21 cellular contexts compared by ENCODE assay signal in genomic region chr17:60902399-60902798, GRCh38.
DNase-seq lines count a peak whose midpoint lies in the region; ATAC-seq and TF ChIP-seq lines count a peak whose summit lies in the region.
"Had no signal": no experiment of that assay in that cellular context is flagged by ENCODE, and none has a peak within 500 bp of the region (broad histone marks: within the 10 kb centered on the region; RNA-seq: fewer than 3 reads in every experiment).

No MANE protein-coding gene starts in this region.

- 94 to 95% methylated on average over 7 of the region's 7 CpGs for WGBS in GM23248 (ENCODE audit: low coverage in 1 of 2, low lambda C conversion rate in 2 of 2, missing lambda C conversion rate in 2 of 2), 2 experiments

- no peaks in the 10 kb centered on the region for H3K27me3 Mint-ChIP-seq in osteocyte (ENCODE audit: unreplicated experiment)

- H3K9ac ChIP-seq in fibroblast of lung (ENCODE audit: insufficient read depth, low read length) = no peak overlapping the region
- no peak overlapping the region for H3K9ac ChIP-seq in GM23248
- H3K9ac ChIP-seq: BLaER1, KMS-11 had no signal

- H3K4me2 ChIP-seq in fibroblast of lung (ENCODE audit: extremely low read depth, insufficient read depth, low read length) = peak overlapping the region; percentile 86
- no peak overlapping the region for H3K4me2 ChIP-seq in GM23248 (ENCODE audit: unreplicated experiment)
- H3K4me2 ChIP-seq: BLaER1, KMS-11, PC-9 had no signal

- H3K27me3 ChIP-seq in A673 (replicated peaks; ENCODE audit: insufficient read depth, low read depth, low read length, poor library complexity) (no peaks in the 10 kb centered on the region), fibroblast of lung (ENCODE audit: control insufficient read depth, insufficient read depth, low read length) (no peaks in the 10 kb centered on the region), GM23248 (replicated peaks; ENCODE audit: insufficient read depth) (no peaks in the 10 kb centered on the region)
- H3K27me3 ChIP-seq: BLaER1, pancreas had no signal

- peaks cover 10% of the 10 kb centered on the region; the same call in 1 of the 2 replicates for H3F3A ChIP-seq in GM23248 (ENCODE audit: insufficient read depth)

- H3K4me1 Mint-ChIP-seq in osteocyte (ENCODE audit: unreplicated experiment) = peaks cover 27% of the 10 kb centered on the region

- H3K4me3 ChIP-seq in A673 (ENCODE audit: low read depth, low read length, poor library complexity, severe bottlenecking) = no peak overlapping the region
- peak overlapping the region in 2 of 4 experiments; percentile 6 to 25 for H3K4me3 ChIP-seq in fibroblast of lung (replicated peaks in 1 of 4; ENCODE audit: control extremely low read depth in 1 of 4, insufficient read depth in 1 of 4, low read depth in 3 of 4, low read length in 4 of 4)
- no peak overlapping the region for H3K4me3 ChIP-seq in GM23248
- H3K4me3 ChIP-seq: BLaER1, pancreas, PC-9, skin epidermis had no signal

- H3K36me3 ChIP-seq in A673 (ENCODE audit: insufficient read depth, low read length, poor library complexity, severe bottlenecking) = no peaks in the 10 kb centered on the region
- H3K36me3 ChIP-seq in fibroblast of lung (ENCODE audit: control insufficient read depth, insufficient read depth, low read length) = no peaks in the 10 kb centered on the region
- H3K36me3 ChIP-seq in GM23248 (ENCODE audit: low read depth) = no peaks in the 10 kb centered on the region
- H3K36me3 ChIP-seq: BLaER1, pancreas had no signal

- H3K9me3 ChIP-seq in A673 (ENCODE audit: low read depth, low read length, poor library complexity, severe bottlenecking) (no peaks in the 10 kb centered on the region), fibroblast of lung (ENCODE audit: control insufficient read depth, insufficient read depth, low read depth, low read length) (no peaks in the 10 kb centered on the region), GM23248 (ENCODE audit: low read depth) (no peaks in the 10 kb centered on the region)
- H3K9me3 ChIP-seq: pancreas had no signal

- H3K9me3 Mint-ChIP-seq in osteocyte (ENCODE audit: unreplicated experiment) = peaks cover 8% of the 10 kb centered on the region

- TF ChIP-seq CTCF in A673 (conservative IDR thresholded peaks at IDR 0.05; ENCODE audit: low read depth, low read length) (no peak), fibroblast of lung (conservative IDR thresholded peaks at IDR 0.05 in 1 of 2, IDR thresholded peaks at IDR 0.05 in 1 of 2; ENCODE audit: low read depth in 1 of 2, low read length in 2 of 2) (no peak), osteocyte (IDR thresholded peaks at IDR 0.05) (no peak)

- in situ Hi-C loops in SK-MEL-5 (cut with HindIII; ENCODE audit: low pct_unique_long_range_greater_than_20kb, low sequenced_read_pairs) = no loop called here
- in situ Hi-C loops in GM23248 (cut with MboI) = no loop called here

- no peak for ATAC-seq in GM18519 (IDR thresholded peaks at IDR 0.05; ENCODE audit: low FRiP score, unreplicated experiment)
- ATAC-seq: pancreas had no signal

- peak overlapping the region; percentile 24 for H3K27ac Mint-ChIP-seq in osteocyte (ENCODE audit: unreplicated experiment)

- H3K4me3 Mint-ChIP-seq in osteocyte (ENCODE audit: unreplicated experiment) = no peak overlapping the region

- DNase-seq in A673 (ENCODE audit: low spot score) (peak; percentile 19), SK-MEL-5 (ENCODE audit: low read depth, low spot score) (peak; percentile 30), fibroblast of lung (ENCODE audit: low read depth in 2 of 2) (peak; percentile 41 to 59), osteocyte (ENCODE audit: extremely low spot score, unreplicated experiment) (no peak), NCI-H187 treated with DMSO at 0.1 percent for 48 hours (lab: John Stamatoyannopoulos, UW) (no peak), islet precursor cell (no peak), GM23248 (no peak)
- DNase-seq: 8988T; activated gamma-delta T cell; DMS 273 treated with DMSO at 0.1 percent for 48 hours; GF-D8; NCI-H1105; NCI-H2171; NCI-H748 treated with DMSO at 0.1 percent for 48 hours; pancreas; PC-9; stimulated activated CD4-positive, alpha-beta T cell treated with anti-CD3 and anti-CD28 coated beads, Interleukin-4, amount 100 ng/mL, for 24 hours had no signal

- no peaks in the 10 kb centered on the region for H4K20me1 ChIP-seq in fibroblast of lung (ENCODE audit: control insufficient read depth, extremely low read depth, insufficient read depth, low read length)
- H4K20me1 ChIP-seq in GM23248 (ENCODE audit: insufficient read depth) = no peaks in the 10 kb centered on the region
- H4K20me1 ChIP-seq: BLaER1 had no signal

- H2AFZ ChIP-seq in fibroblast of lung (ENCODE audit: low read length) (peak overlapping the region; percentile 17), GM23248 (no peak overlapping the region)
- H2AFZ ChIP-seq: PC-9 had no signal

- CTCF ChIA-PET in A673 (lab: Charles Lee) = no interaction called here

- H3K27ac ChIP-seq in A673 (ENCODE audit: low read depth, low read length, poor library complexity, severe bottlenecking) (no peak overlapping the region), fibroblast of lung (ENCODE audit: insufficient read depth, low read length) (peak overlapping the region; percentile 58), GM23248 (no peak overlapping the region)
- H3K27ac ChIP-seq: BLaER1, KMS-11, pancreas, PC-9 had no signal

- H3K9me2 ChIP-seq in GM23248 (ENCODE audit: insufficient read depth) = no peaks in the 10 kb centered on the region

- peaks cover 5% of the 10 kb centered on the region for H3K4me1 ChIP-seq in A673 (ENCODE audit: insufficient read depth, low read length, poor library complexity, severe bottlenecking)
- H3K4me1 ChIP-seq in fibroblast of lung (ENCODE audit: control insufficient read depth, extremely low read depth, insufficient read depth, low read length) = no peaks in the 10 kb centered on the region
- peaks cover 13% of the 10 kb centered on the region for H3K4me1 ChIP-seq in GM23248 (ENCODE audit: insufficient read depth)
- H3K4me1 ChIP-seq: BLaER1, pancreas had no signal

- peaks cover 14% of the 10 kb centered on the region for H3K36me3 Mint-ChIP-seq in osteocyte (ENCODE audit: unreplicated experiment)

- intact Hi-C loops in A673 (cut with micrococcal nuclease; ENCODE audit: unreplicated experiment) = no loop called here

- BruUV-seq in A673 (replicated peaks; lab: Mats Ljungman, UMichigan) = no TSS peak

- POLR2A ChIA-PET in A673 (lab: Charles Lee; ENCODE audit: low non-redundant PET) = interaction anchor here (0.5 kb wide), 1 partner anchor 264 kb away, joined by 7 read pairs; no protein-coding TSS in a partner anchor

- no peaks in the 10 kb centered on the region for H3K79me2 ChIP-seq in fibroblast of lung (ENCODE audit: control insufficient read depth, insufficient read depth, low read length)
- H3K79me2 ChIP-seq in GM23248 (ENCODE audit: insufficient read depth) = no peaks in the 10 kb centered on the region

Comparison
In these comparisons a context has a peak if more than half of its experiments do, and no peak if none do; other contexts are left out.
1. DNase-seq: peak in A673 (single experiment), SK-MEL-5 (single experiment) and fibroblast of lung (2 of 2); none in osteocyte (single experiment), NCI-H187 treated with DMSO at 0.1 percent for 48 hours (single experiment), islet precursor cell (single experiment) and GM23248 (single experiment).